21 cellular contexts compared by ENCODE assay signal in genomic region chr14:55628426-55628825, GRCh38.
"Had no signal": no experiment of that assay in that cellular context is flagged by ENCODE, and none has a peak within 500 bp of the region (broad histone marks: within the 10 kb centered on the region; RNA-seq: fewer than 3 reads in every experiment).

No MANE protein-coding gene starts in this region.

- H3K36me3 ChIP-seq: breast epithelium had no signal

- H3K4me3 ChIP-seq: breast epithelium, coronary artery, left ventricle myocardium inferior, upper lobe of right lung had no signal

- H3K27me3 ChIP-seq: breast epithelium, upper lobe of right lung had no signal

- H3K27ac ChIP-seq: breast epithelium, coronary artery, epithelial cell of prostate, left ventricle myocardium inferior, upper lobe of right lung had no signal

- H3K9me3 ChIP-seq: breast epithelium, left ventricle myocardium inferior, upper lobe of right lung had no signal

- DNase-seq: activated CD4-positive, alpha-beta memory T cell treated with anti-CD3 and anti-CD28 coated beads for 36 hours; activated CD4-positive, alpha-beta T cell treated with anti-CD3 and anti-CD28 coated beads for 4 hours; activated CD4-positive, CD25-positive, alpha-beta regulatory T cell; activated effector memory CD4-positive, alpha-beta T cell treated with Interleukin-2 at 50 U/mL for 16 hours; activated naive CD4-positive, alpha-beta T cell treated with anti-CD3 and anti-CD28 coated beads for 36 hours; activated naive CD8-positive, alpha-beta T cell treated with anti-CD3 and anti-CD28 coated beads, Interleukin-2, amount 10 ng/mL, durations not matched to agents 7 days and 5 days; activated T-cell treated with anti-CD3 and anti-CD28 coated beads, Interleukin-2, amount 50 U/mL, for 72 hours; amniotic stem cell; left ventricle myocardium inferior; naive thymus-derived CD4-positive, alpha-beta T cell; occipital lobe; posterior cingulate gyrus; stimulated activated CD4-positive, alpha-beta T cell treated with anti-CD3 and anti-CD28 coated beads, Interleukin-2, amount 100 ng/mL, for 48 hours; stimulated activated CD8-positive, alpha-beta memory T cell treated with anti-CD3 and anti-CD28 coated beads, Interleukin-4, amount 100 ng/mL, for 48 hours; stimulated activated naive CD4-positive, alpha-beta T cell; T1000; upper lobe of right lung had no signal

- ATAC-seq: activated T-cell treated with anti-CD3 and anti-CD28 coated beads, Interleukin-2, amount 50 U/mL, for 72 hours; naive thymus-derived CD4-positive, alpha-beta T cell; sciatic nerve; upper lobe of right lung had no signal

- H3K4me1 ChIP-seq: breast epithelium, upper lobe of right lung had no signal
